13 cellular contexts compared by ENCODE assay signal in genomic region chr19:19399733-19400438, GRCh38. TPM values are rescaled to one million over a fixed set of nuclear protein-coding genes. Genes with fewer than 3 reads are reported as not detected.
A peak's percentile ranks its signal among the peaks of the same experiment; 100 is the strongest.
DNase-seq lines count a peak whose midpoint lies in the region; FAIRE-seq and TF ChIP-seq lines count a peak whose summit lies in the region.
"Had no signal": no experiment of that assay in that cellular context is flagged by ENCODE, and none has a peak within 500 bp of the region (broad histone marks: within the 10 kb centered on the region; RNA-seq: fewer than 3 reads in every experiment).

No MANE protein-coding gene starts in this region.

- H3K36me3 Mint-ChIP-seq in chondrocyte (ENCODE audit: low read depth), result no peaks in the 10 kb centered on the region

- peaks cover 25% of the 10 kb centered on the region for H3K4me1 ChIP-seq in osteoblast (ENCODE audit: insufficient read depth, low read length)

- H4K20me1 ChIP-seq in osteoblast (ENCODE audit: insufficient read depth, low read length), result no peaks in the 10 kb centered on the region

- H3K79me2 ChIP-seq in osteoblast (ENCODE audit: insufficient read depth, low read length), result peaks cover 65% of the 10 kb centered on the region

- FAIRE-seq in GM12892 (lab: Jason Lieb, UNC), result no peak

- H3K27ac Mint-ChIP-seq in chondrocyte (ENCODE audit: unreplicated experiment), result peak overlapping the region; percentile 81
- H3K27ac Mint-ChIP-seq: activated B cell treated with CpG ODN at 0.5 μM for 24 hours; activated naive CD4-positive, alpha-beta T cell treated with anti-CD3 and anti-CD28 coated beads for 36 hours; H9 had no signal

- H3K4me3 Mint-ChIP-seq in chondrocyte (ENCODE audit: unreplicated experiment), result peak overlapping the region; percentile 7
- H3K4me3 Mint-ChIP-seq: activated B cell treated with CpG ODN at 0.5 μM for 24 hours; activated naive CD4-positive, alpha-beta T cell treated with anti-CD3 and anti-CD28 coated beads for 36 hours; H9 had no signal

- peak overlapping the region; percentile 53 for H2AFZ ChIP-seq in osteoblast (ENCODE audit: low read length)

- H3K36me3 ChIP-seq in osteoblast (ENCODE audit: insufficient read depth, low read length), result no peaks in the 10 kb centered on the region

- H3K4me3 ChIP-seq in osteoblast (ENCODE audit: insufficient read depth, low read length), result peak overlapping the region; percentile 15

- H3K27ac ChIP-seq in osteoblast (ENCODE audit: low read depth, low read length), result peak overlapping the region; percentile 3

- no peaks in the 10 kb centered on the region for H3K9me3 ChIP-seq in osteoblast (ENCODE audit: low read depth, low read length)

- H3K4me1 Mint-ChIP-seq in chondrocyte (ENCODE audit: low read depth), result peaks cover 37% of the 10 kb centered on the region

- TF ChIP-seq CTCF in chondrocyte (IDR thresholded peaks at IDR 0.05) (no peak), osteoblast (IDR thresholded peaks at IDR 0.05; ENCODE audit: extremely low read depth, low read depth, low read length) (no peak)

- H3K27me3 Mint-ChIP-seq in chondrocyte (ENCODE audit: low read depth), result no peaks in the 10 kb centered on the region
- H3K27me3 Mint-ChIP-seq: activated B cell treated with CpG ODN at 0.5 μM for 24 hours had no signal

- H3K4me2 ChIP-seq in osteoblast (ENCODE audit: insufficient read depth, low read length), result peak overlapping the region; percentile 58

- peak; percentile 46 for DNase-seq in EL
- peak; percentile 33 for DNase-seq in NCI-H1694 (lab: John Stamatoyannopoulos, UW)
- no peak for DNase-seq in chondrocyte (ENCODE audit: low spot score)
- DNase-seq in osteoblast (ENCODE audit: insufficient read length, low spot score, missing footprints), result peak; percentile 84
- DNase-seq in midbrain (lab: John Stamatoyannopoulos, UW), result no peak
- DNase-seq in GM12892 (ENCODE audit: insufficient read length), result no peak
- DNase-seq in activated naive CD4-positive, alpha-beta T cell (lab: John Stamatoyannopoulos, UW), result no peak
- no peak for DNase-seq in NOMO-1 (lab: John Stamatoyannopoulos, UW; ENCODE audit: unreplicated experiment in 2 of 2)
- DNase-seq: activated B cell treated with CpG ODN at 0.5 μM for 24 hours; activated naive CD4-positive, alpha-beta T cell treated with anti-CD3 and anti-CD28 coated beads for 36 hours; H9; NCI-H1048; PC-3 had no signal

- no peak for TF ChIP-seq POLR2A in GM12892 (IDR thresholded peaks at IDR 0.05; ENCODE audit: low read depth, low read length)

- H3K9me3 Mint-ChIP-seq in chondrocyte (ENCODE audit: low read depth), result no peaks in the 10 kb centered on the region
- H3K9me3 Mint-ChIP-seq: activated B cell treated with CpG ODN at 0.5 μM for 24 hours; activated naive CD4-positive, alpha-beta T cell treated with anti-CD3 and anti-CD28 coated beads for 36 hours; H9 had no signal

- no peaks in the 10 kb centered on the region for H3K27me3 ChIP-seq in osteoblast (ENCODE audit: insufficient read depth, low read length)

RNA-seq across cellular contexts. Expression of gene GATAD2A, which starts 5.6 kb away (rescaled TPM):
- 68.9 to 83.7 TPM (median 82.6 TPM) in 3 replicates for total RNA-seq in chondrocyte
- total RNA-seq in osteoblast, result 48.6 and 48.9 TPM in 2 replicates
- 20.5 TPM for polyA plus RNA-seq in GM12892 (2012; ENCODE audit: missing spikeins)

Comparison
In these comparisons a context has a peak if more than half of its experiments do, and no peak if none do; other contexts are left out.
1. DNase-seq: peak in EL (single experiment), NCI-H1694 (single experiment) and osteoblast (single experiment); none in chondrocyte (single experiment), midbrain (single experiment), GM12892 (single experiment), activated naive CD4-positive, alpha-beta T cell (0 of 4) and NOMO-1 (0 of 2).